ENCODE assay signal across 8 cellular contexts in genomic region chr12:52151859-52152783, GRCh38. TPM values are rescaled to one million over a fixed set of nuclear protein-coding genes. Genes with fewer than 3 reads are reported as not detected.
DNase-seq lines count a peak whose midpoint lies in the region; ATAC-seq and TF ChIP-seq lines count a peak whose summit lies in the region.

No MANE protein-coding gene starts in this region.

- H4K20me1 ChIP-seq in osteoblast (ENCODE audit: insufficient read depth, low read length): no peaks in the 10 kb centered on the region

- H3K9me3 ChIP-seq in osteoblast (ENCODE audit: low read depth, low read length): no peaks in the 10 kb centered on the region
- H3K9me3 ChIP-seq in thoracic aorta: no peaks in the 10 kb centered on the region

- no peaks in the 10 kb centered on the region for H3K27me3 ChIP-seq in osteoblast (ENCODE audit: insufficient read depth, low read length)
- no peaks in the 10 kb centered on the region for H3K27me3 ChIP-seq in thoracic aorta (replicated peaks; ENCODE audit: insufficient read depth)

- H3K27ac ChIP-seq in osteoblast (ENCODE audit: low read depth, low read length) (no peak overlapping the region), thoracic aorta (peak overlapping the region in 1 of 2 donors; percentile 3)

- no peaks in the 10 kb centered on the region for H3K79me2 ChIP-seq in osteoblast (ENCODE audit: insufficient read depth, low read length)

- DNase-seq in GM19238 (ENCODE audit: insufficient read length, low spot score): peak; percentile 62
- DNase-seq in NOMO-1 treated with dmso at 0.1 percent for 144 hours (lab: John Stamatoyannopoulos, UW; ENCODE audit: unreplicated experiment): peak; percentile 35
- peak; percentile 58 for DNase-seq in activated T-helper 1 cell treated with Interleukin-2 at 50 U/mL for 16 hours (ENCODE audit: low read depth)
- peak; percentile 43 for DNase-seq in fibroblast of the conjunctiva (ENCODE audit: low read depth)
- peak; percentile 99 for DNase-seq in osteoblast (ENCODE audit: insufficient read length, low spot score, missing footprints)
- DNase-seq in thoracic aorta (ENCODE audit: low spot score): no peak
- no peak for DNase-seq in SKM-1 (lab: John Stamatoyannopoulos, UW; ENCODE audit: unreplicated experiment)

- H2AFZ ChIP-seq in osteoblast (ENCODE audit: low read length): peak overlapping the region; percentile 83

- H3K4me1 ChIP-seq in osteoblast (ENCODE audit: insufficient read depth, low read length): peaks cover 19% of the 10 kb centered on the region
- H3K4me1 ChIP-seq in thoracic aorta (ENCODE audit: control insufficient read depth in 1 of 2, low read depth in 2 of 2): peaks cover 14 to 38% of the 10 kb centered on the region in 2 donors

- TF ChIP-seq CTCF in osteoblast (IDR thresholded peaks at IDR 0.05; ENCODE audit: extremely low read depth, low read depth, low read length): peak; percentile 71
- peak; percentile 96 for TF ChIP-seq CTCF in thoracic aorta (IDR thresholded peaks at IDR 0.05)

- peak overlapping the region; percentile 76 for H3K4me2 ChIP-seq in osteoblast (ENCODE audit: insufficient read depth, low read length)

- ATAC-seq in thoracic aorta (ENCODE audit: insufficient number of reproducible peaks, low FRiP score, low read depth): peak; percentile 25
- ATAC-seq in GM21526 (IDR thresholded peaks at IDR 0.05; ENCODE audit: low FRiP score, unreplicated experiment): no peak

- H3K4me3 ChIP-seq in osteoblast (ENCODE audit: insufficient read depth, low read length) (peak overlapping the region; percentile 64), thoracic aorta (peak overlapping the region; percentile 69)

- no peaks in the 10 kb centered on the region for H3K36me3 ChIP-seq in osteoblast (ENCODE audit: insufficient read depth, low read length)
- H3K36me3 ChIP-seq in thoracic aorta: no peaks in the 10 kb centered on the region

RNA-seq across cellular contexts. Expression of gene KRT80, which starts 39.7 kb away (rescaled TPM):
- 0.59 and 0.72 TPM in 2 replicates for total RNA-seq in osteoblast
- total RNA-seq in thoracic aorta: under 1 TPM; 0.21 to 0.41 TPM

Comparison
In these comparisons a context has a peak if more than half of its experiments do, and no peak if none do; other contexts are left out.
1. DNase-seq: peak in GM19238 (single experiment), NOMO-1 treated with dmso at 0.1 percent for 144 hours (single experiment), activated T-helper 1 cell treated with Interleukin-2 at 50 U/mL for 16 hours (single experiment), fibroblast of the conjunctiva (single experiment) and osteoblast (single experiment); none in thoracic aorta (single experiment) and SKM-1 (single experiment).